ENCODE assay signal across 15 cellular contexts in genomic region chr20:1887321-1887720, GRCh38. TPM values are rescaled to one million over a fixed set of nuclear protein-coding genes. Genes with fewer than 3 reads are reported as not detected.
"Had no signal": no experiment of that assay in that cellular context is flagged by ENCODE, and none has a peak within 500 bp of the region (broad histone marks: within the 10 kb centered on the region; RNA-seq: fewer than 3 reads in every experiment).

No MANE protein-coding gene starts in this region.

- H3K27ac Mint-ChIP-seq: activated CD4-positive, alpha-beta T cell treated with anti-CD3 and anti-CD28 coated beads for 36 hours; activated T-helper 1 cell treated with anti-CD3 and anti-CD28 coated beads, Interleukin-12 subunit alpha, Interleukin-12 subunit beta, Interleukin-2, Interleukin-4 antibody, amounts not matched to agents 30 ng/mL and 10 ng/mL and 1 ng/mL, durations not matched to agents 14 hours and 24 hours and 36 hours had no signal

- H3K27ac ChIP-seq: esophagus muscularis mucosa, heart left ventricle, left lung, pancreas, WERI-Rb-1 had no signal

- H3K4me3 ChIP-seq: esophagus muscularis mucosa, heart left ventricle, left lung, pancreas, smooth muscle cell had no signal

- H3K9me3 Mint-ChIP-seq: activated T-helper 1 cell treated with anti-CD3 and anti-CD28 coated beads, Interleukin-12 subunit alpha, Interleukin-12 subunit beta, Interleukin-2, Interleukin-4 antibody, amounts not matched to agents 30 ng/mL and 10 ng/mL and 1 ng/mL, durations not matched to agents 14 hours and 24 hours and 36 hours; neural crest cell had no signal

- H3K4me2 ChIP-seq: smooth muscle cell had no signal

- ATAC-seq: activated CD4-positive, alpha-beta T cell treated with anti-CD3 and anti-CD28 coated beads for 36 hours; heart left ventricle; left lung had no signal

- H3K4me3 Mint-ChIP-seq: activated CD4-positive, alpha-beta T cell treated with anti-CD3 and anti-CD28 coated beads for 36 hours; activated T-helper 1 cell treated with anti-CD3 and anti-CD28 coated beads, Interleukin-12 subunit alpha, Interleukin-12 subunit beta, Interleukin-2, Interleukin-4 antibody, amounts not matched to agents 30 ng/mL and 10 ng/mL and 1 ng/mL, durations not matched to agents 14 hours and 24 hours and 36 hours; neural crest cell had no signal

- H3K9me3 ChIP-seq: esophagus muscularis mucosa, heart left ventricle, left lung, pancreas had no signal

- H3K36me3 ChIP-seq: heart left ventricle, left lung, pancreas, WERI-Rb-1 had no signal

- H3K4me1 ChIP-seq: pancreas had no signal

- H3K27me3 ChIP-seq: pancreas had no signal

- DNase-seq: activated CD4-positive, alpha-beta T cell treated with anti-CD3 and anti-CD28 coated beads for 36 hours; activated naive CD4-positive, alpha-beta T cell; islet precursor cell; mesendoderm; pancreas; stimulated activated naive CD4-positive, alpha-beta T cell treated with Interleukin-2 at 50 U/mL for 16 hours; T1000; trophoblast cell; WERI-Rb-1 had no signal

RNA-seq across cellular contexts. Expression of gene SIRPA, which starts 7.9 kb away (rescaled TPM):
- total RNA-seq: activated T-helper 1 cell treated with anti-CD3 and anti-CD28 coated beads, Interleukin-12 subunit alpha, Interleukin-12 subunit beta, Interleukin-2, Interleukin-4 antibody, amounts not matched to agents 30 ng/mL and 10 ng/mL and 1 ng/mL, durations not matched to agents 14 hours and 24 hours and 36 hours had no signal
